31 cellular contexts compared by ENCODE assay signal in genomic region chr12:77349703-77350102, GRCh38.
DNase-seq lines count a peak whose midpoint lies in the region; ATAC-seq and TF ChIP-seq lines count a peak whose summit lies in the region.
"Had no signal": no experiment of that assay in that cellular context is flagged by ENCODE, and none has a peak within 500 bp of the region (broad histone marks: within the 10 kb centered on the region; RNA-seq: fewer than 3 reads in every experiment).

No MANE protein-coding gene starts in this region.

- ATAC-seq in SK-N-SH treated with all-trans-retinoic acid at 6 μM for 48 hours (peak; percentile 12; the same call in 1 of the 3 replicates), left ventricle myocardium superior (peak; percentile 29)
- ATAC-seq: activated T-helper 17 cell treated with anti-CD3 and anti-CD28 coated beads, Interleukin-2, amount 50 U/mL, for 72 hours; left colon; psoas muscle; stimulated activated effector memory CD8-positive, alpha-beta T cell treated with anti-CD3 and anti-CD28 coated beads, Interleukin-12 subunit alpha, Interleukin-12 subunit beta, amount 100 ng/mL, for 72 hours had no signal

- DNase-seq in NCI-H1417 (lab: John Stamatoyannopoulos, UW), result peak in 2 of 3 experiments; percentile 41 to 57
- DNase-seq in NCI-H1417 treated with DMSO at 0.1 percent for 48 hours (lab: John Stamatoyannopoulos, UW), result no peak
- DNase-seq in left ventricle myocardium superior, result no peak
- peak; percentile 13 for DNase-seq in renal cortical epithelial cell (ENCODE audit: low read depth)
- DNase-seq in substantia nigra (lab: John Stamatoyannopoulos, UW), result no peak
- DNase-seq in activated effector memory CD4-positive, alpha-beta T cell treated with Interleukin-2 at 50 U/mL for 16 hours, result no peak
- DNase-seq in stimulated activated CD4-positive, alpha-beta T cell treated with anti-CD3 and anti-CD28 coated beads, Interleukin-4, amount 100 ng/mL, for 1 hour, result no peak
- DNase-seq: activated CD4-positive, alpha-beta memory T cell treated with anti-CD3 and anti-CD28 coated beads, Interleukin-2, amount 10 ng/mL, durations not matched to agents 7 days and 5 days; activated CD4-positive, alpha-beta T cell treated with anti-CD3 and anti-CD28 coated beads for 1 hour; activated CD8-positive, alpha-beta memory T cell treated with anti-CD3 and anti-CD28 coated beads, Interleukin-2, amount 50 U/mL, for 4 hours; activated naive CD4-positive, alpha-beta T cell treated with anti-CD3 and anti-CD28 coated beads, Interleukin-2, amount 50 U/mL, for 16 hours; C1 segment of cervical spinal cord; colonic mucosa; DMS53; effector CD8-positive, alpha-beta T cell; HCEC 1CT; Karpas-422; left colon; mesendoderm; NCI-H1436 treated with DMSO at 0.1 percent for 48 hours; NCI-H2107; NCI-H510A; PC-9; psoas muscle; stimulated activated CD4-positive, alpha-beta T cell treated with anti-CD3 and anti-CD28 coated beads, Interleukin-15, amount 100 ng/mL, for 24 hours; T-helper 2 cell; upper lobe of left lung had no signal

- intact Hi-C loops in left ventricle myocardium superior (cut with micrococcal nuclease), result no loop called here

- no peak overlapping the region for H3K27ac ChIP-seq in substantia nigra (ENCODE audit: low read depth, low read length, poor library complexity, severe bottlenecking)
- H3K27ac ChIP-seq: 22Rv1, colonic mucosa, PC-9, psoas muscle, upper lobe of left lung had no signal

TF ChIP-seq in SK-N-SH treated with all-trans-retinoic acid at 6 μM for 48 hours, 23 proteins besides CTCF, POLR2A, EP300 and RAD21:
- no peak for TF ChIP-seq TSHZ2 (CRISPR knock-in tag; IDR thresholded peaks at IDR 0.05)
- TF ChIP-seq CSDC2 (CRISPR knock-in tag; IDR thresholded peaks at IDR 0.05), result no peak
- no peak for TF ChIP-seq CSRNP3 (CRISPR knock-in tag; IDR thresholded peaks at IDR 0.05)
- TF ChIP-seq, protein P1, sequence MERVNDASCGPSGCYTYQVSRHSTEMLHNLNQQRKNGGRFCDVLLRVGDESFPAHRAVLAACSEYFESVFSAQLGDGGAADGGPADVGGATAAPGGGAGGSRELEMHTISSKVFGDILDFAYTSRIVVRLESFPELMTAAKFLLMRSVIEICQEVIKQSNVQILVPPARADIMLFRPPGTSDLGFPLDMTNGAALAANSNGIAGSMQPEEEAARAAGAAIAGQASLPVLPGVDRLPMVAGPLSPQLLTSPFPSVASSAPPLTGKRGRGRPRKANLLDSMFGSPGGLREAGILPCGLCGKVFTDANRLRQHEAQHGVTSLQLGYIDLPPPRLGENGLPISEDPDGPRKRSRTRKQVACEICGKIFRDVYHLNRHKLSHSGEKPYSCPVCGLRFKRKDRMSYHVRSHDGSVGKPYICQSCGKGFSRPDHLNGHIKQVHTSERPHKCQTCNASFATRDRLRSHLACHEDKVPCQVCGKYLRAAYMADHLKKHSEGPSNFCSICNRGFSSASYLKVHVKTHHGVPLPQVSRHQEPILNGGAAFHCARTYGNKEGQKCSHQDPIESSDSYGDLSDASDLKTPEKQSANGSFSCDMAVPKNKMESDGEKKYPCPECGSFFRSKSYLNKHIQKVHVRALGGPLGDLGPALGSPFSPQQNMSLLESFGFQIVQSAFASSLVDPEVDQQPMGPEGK (CRISPR knock-in tag; IDR thresholded peaks at IDR 0.05; ENCODE audit: borderline replicate concordance), result no peak

Comparison
In these comparisons a context has a peak if more than half of its experiments do, and no peak if none do; other contexts are left out.
1. DNase-seq: peak in NCI-H1417 (2 of 3) and renal cortical epithelial cell (single experiment); none in NCI-H1417 treated with DMSO at 0.1 percent for 48 hours (single experiment), left ventricle myocardium superior (single experiment), substantia nigra (0 of 49), activated effector memory CD4-positive, alpha-beta T cell treated with Interleukin-2 at 50 U/mL for 16 hours (single experiment) and stimulated activated CD4-positive, alpha-beta T cell treated with anti-CD3 and anti-CD28 coated beads, Interleukin-4, amount 100 ng/mL, for 1 hour (single experiment).